ENCODE assay signal across 22 cellular contexts in genomic region chr10:36183056-36183455, GRCh38.
A peak's percentile ranks its signal among the peaks of the same experiment; 100 is the strongest.
DNase-seq lines count a peak whose midpoint lies in the region; ATAC-seq, FAIRE-seq and TF ChIP-seq lines count a peak whose summit lies in the region.
"Had no signal": no experiment of that assay in that cellular context is flagged by ENCODE, and none has a peak within 500 bp of the region (broad histone marks: within the 10 kb centered on the region; RNA-seq: fewer than 3 reads in every experiment).

No MANE protein-coding gene starts in this region.

- no peak overlapping the region for H2BK12ac ChIP-seq in mesenchymal stem cell (ENCODE audit: low read length in 2 of 2)

- H4K8ac ChIP-seq in mesenchymal stem cell (ENCODE audit: low read length) = no peak overlapping the region

- no peak overlapping the region for H2BK5ac ChIP-seq in mesenchymal stem cell (ENCODE audit: low read depth, low read length, poor library complexity, severe bottlenecking)

- H3K23ac ChIP-seq in mesenchymal stem cell (ENCODE audit: low read length in 2 of 2) = no peak overlapping the region

- CTCF ChIA-PET in endothelial cell of umbilical vein (lab: Charles Lee) = no interaction called here

- H3K4me3 ChIP-seq in endothelial cell of umbilical vein (replicated peaks in 1 of 3; ENCODE audit: insufficient read depth in 1 of 3, low read depth in 1 of 3, low read length in 3 of 3) (no peak overlapping the region), mesenchymal stem cell (ENCODE audit: insufficient read depth in 1 of 2, low read depth in 1 of 2, low read length in 2 of 2) (no peak overlapping the region)

- H3K4me2 ChIP-seq in endothelial cell of umbilical vein (ENCODE audit: insufficient read depth, low read length) (no peak overlapping the region), mesenchymal stem cell (ENCODE audit: low read length, poor library complexity, severe bottlenecking) (no peak overlapping the region)
- H3K4me2 ChIP-seq: KMS-11 had no signal

- no peak overlapping the region for H2BK120ac ChIP-seq in mesenchymal stem cell (ENCODE audit: low read depth, low read length)

- no peak overlapping the region for H3K18ac ChIP-seq in mesenchymal stem cell (ENCODE audit: low read depth in 1 of 2, low read length in 2 of 2)

- intact Hi-C loops in endothelial cell of umbilical vein (cut with micrococcal nuclease) = no loop called here

- H4K20me1 ChIP-seq in endothelial cell of umbilical vein (replicated peaks; ENCODE audit: control insufficient read depth, extremely low read depth, insufficient read depth, low read length) = no peaks in the 10 kb centered on the region

- no TSS peak for BruUV-seq in endothelial cell of umbilical vein (replicated peaks; lab: Mats Ljungman, UMichigan)

- H3K36me3 ChIP-seq in endothelial cell of umbilical vein (ENCODE audit: control insufficient read depth in 2 of 2, extremely low read depth in 1 of 2, insufficient read depth in 2 of 2, low read length in 2 of 2) (no peaks in the 10 kb centered on the region), mesenchymal stem cell (ENCODE audit: control insufficient read depth in 1 of 2, insufficient read depth in 2 of 2, low read depth in 1 of 2, low read length in 2 of 2) (peaks cover 0 to 3% of the 10 kb centered on the region in 2 experiments)

- H3K27me3 ChIP-seq in endothelial cell of umbilical vein (ENCODE audit: control insufficient read depth in 2 of 2, insufficient read depth in 2 of 2, low read length in 2 of 2) (no peaks in the 10 kb centered on the region), mesenchymal stem cell (ENCODE audit: control insufficient read depth in 1 of 2, insufficient read depth in 1 of 2, low read length in 2 of 2) (no peaks in the 10 kb centered on the region)

- no peak overlapping the region for H2BK15ac ChIP-seq in mesenchymal stem cell (ENCODE audit: low read depth, poor library complexity, severe bottlenecking)

- H3K79me1 ChIP-seq in mesenchymal stem cell (replicated peaks; ENCODE audit: low read length, poor library complexity, severe bottlenecking) = no peaks in the 10 kb centered on the region

- no peak for FAIRE-seq in endothelial cell of umbilical vein (lab: Jason Lieb, UNC)
- FAIRE-seq: GM12891 had no signal

- H2AFZ ChIP-seq in endothelial cell of umbilical vein (ENCODE audit: low read depth, low read length) (peak overlapping the region; percentile 82), mesenchymal stem cell (ENCODE audit: low read depth, low read length) (no peak overlapping the region)

- no peak overlapping the region for H3K14ac ChIP-seq in mesenchymal stem cell (ENCODE audit: low read length in 2 of 2)

- H3K9ac ChIP-seq in endothelial cell of umbilical vein (replicated peaks; ENCODE audit: extremely low read depth, insufficient read depth, low read length) (no peak overlapping the region), mesenchymal stem cell (ENCODE audit: low read length) (no peak overlapping the region)
- H3K9ac ChIP-seq: KMS-11 had no signal

- H4K91ac ChIP-seq in mesenchymal stem cell (ENCODE audit: low read length) = no peak overlapping the region

- POLR2A ChIA-PET in endothelial cell of umbilical vein (lab: Charles Lee) = no interaction called here

- no peak for TF ChIP-seq CTCF in endothelial cell of umbilical vein (IDR thresholded peaks at IDR 0.05; ENCODE audit: extremely low read depth in 1 of 2, insufficient read depth in 1 of 2, low read depth in 1 of 2, low read length in 2 of 2)

- no peaks in the 10 kb centered on the region for H3K79me2 ChIP-seq in endothelial cell of umbilical vein (ENCODE audit: control insufficient read depth, insufficient read depth, low read length)

- H3K4ac ChIP-seq in mesenchymal stem cell (ENCODE audit: low read depth in 1 of 2, low read length in 2 of 2) = no peak overlapping the region

- dilution Hi-C loops in endothelial cell of umbilical vein (cut with MboI; ENCODE audit: extremely low pct_ligation_motif_present, low sequenced_read_pairs) = no loop called here

- TF ChIP-seq POLR2A in endothelial cell of umbilical vein (IDR thresholded peaks at IDR 0.05; ENCODE audit: low read depth, low read length) = no peak

- no peaks in the 10 kb centered on the region for H3K9me3 ChIP-seq in endothelial cell of umbilical vein (replicated peaks; ENCODE audit: control insufficient read depth, insufficient read depth, low read length)
- H3K9me3 ChIP-seq in mesenchymal stem cell (ENCODE audit: control insufficient read depth, low read length) = peaks cover 5% of the 10 kb centered on the region
- H3K9me3 ChIP-seq: Caco-2 had no signal

- H3K27ac ChIP-seq in endothelial cell of umbilical vein (ENCODE audit: insufficient read depth, low read depth, low read length) = no peak overlapping the region
- peak overlapping the region; percentile 88 for H3K27ac ChIP-seq in mesenchymal stem cell (ENCODE audit: low read length, poor library complexity, severe bottlenecking)
- H3K27ac ChIP-seq: C4-2B, HL-60, KMS-11 had no signal

- H2AK5ac ChIP-seq in mesenchymal stem cell (ENCODE audit: low read length, severe bottlenecking) = no peak overlapping the region

- H3K9me1 ChIP-seq in endothelial cell of umbilical vein (replicated peaks; ENCODE audit: control insufficient read depth, extremely low read depth, insufficient read depth, low read length) = no peaks in the 10 kb centered on the region

- ATAC-seq in GM19328 (IDR thresholded peaks at IDR 0.05; ENCODE audit: unreplicated experiment) = no peak
- ATAC-seq: CD8-positive, alpha-beta T cell; HCT116; PC-3 had no signal

- H3K4me1 ChIP-seq in endothelial cell of umbilical vein (ENCODE audit: control insufficient read depth, extremely low read depth, insufficient read depth, low read length) = peaks cover 15% of the 10 kb centered on the region
- H3K4me1 ChIP-seq in mesenchymal stem cell (ENCODE audit: control insufficient read depth, insufficient read depth, low read depth, low read length) = peaks cover 12% of the 10 kb centered on the region
- H3K4me1 ChIP-seq: Caco-2 had no signal

- DNase-seq in endothelial cell of umbilical vein (ENCODE audit: low read depth, low spot score) = no peak
- no peak for DNase-seq in mesenchymal stem cell
- peak; percentile 53 for DNase-seq in renal cortical epithelial cell (ENCODE audit: low read depth)
- no peak for DNase-seq in islet precursor cell
- no peak for DNase-seq in activated CD8-positive, alpha-beta memory T cell treated with anti-CD3 and anti-CD28 coated beads, Interleukin-2, amount 50 U/mL, for 48 hours
- DNase-seq in UCSD-AML1 (lab: John Stamatoyannopoulos, UW; ENCODE audit: unreplicated experiment) = no peak
- DNase-seq: Caco-2; CD8-positive, alpha-beta T cell; DMS79; GF-D8; MM.1S; NCI-H2029; NCI-H446; NCI-H524 treated with DMSO at 0.1 percent for 48 hours; NCI-H774; PC-3 had no signal

TF ChIP-seq in endothelial cell of umbilical vein, 7 proteins besides CTCF, POLR2A, EP300 and RAD21:
- TF ChIP-seq MYC (IDR thresholded peaks at IDR 0.05; ENCODE audit: low read depth, low read length) (no peak), JUN (IDR thresholded peaks at IDR 0.05; ENCODE audit: borderline replicate concordance, insufficient read depth, insufficient read length, low read depth) (no peak), MAX (IDR thresholded peaks at IDR 0.05; ENCODE audit: insufficient read depth, insufficient read length) (no peak), GATA2 (IDR thresholded peaks at IDR 0.05; ENCODE audit: insufficient read depth, insufficient read length, low read depth, low read length) (no peak), EZH2 (IDR thresholded peaks at IDR 0.05; ENCODE audit: borderline replicate concordance, low read depth, low read length, severe bottlenecking) (no peak), FOS (IDR thresholded peaks at IDR 0.05; ENCODE audit: borderline replicate concordance, insufficient read depth, low read length) (no peak), POLR2AphosphoS5 (IDR thresholded peaks at IDR 0.05; ENCODE audit: insufficient read depth, low read depth, low read length) (no peak)
TF ChIP-seq in endothelial cell of umbilical vein: peak in this region for 0.
